Comparison of ENCODE assay signal across 18 cellular contexts in genomic region chr2:71592181-71592711, GRCh38.
DNase-seq lines count a peak whose midpoint lies in the region; ATAC-seq, FAIRE-seq and TF ChIP-seq lines count a peak whose summit lies in the region.
"Had no signal": no experiment of that assay in that cellular context is flagged by ENCODE, and none has a peak within 500 bp of the region (broad histone marks: within the 10 kb centered on the region; RNA-seq: fewer than 3 reads in every experiment).

No MANE protein-coding gene starts in this region.

- H3K4me1 ChIP-seq in upper lobe of left lung: peaks cover 5 to 30% (median 12%) of the 10 kb centered on the region in 4 donors
- no peaks in the 10 kb centered on the region for H3K4me1 ChIP-seq in pancreas

- DNase-seq in NCI-H146 (lab: John Stamatoyannopoulos, UW) (peak; percentile 32), NCI-H146 treated with DMSO at 0.1 percent for 48 hours (lab: John Stamatoyannopoulos, UW; ENCODE audit: unreplicated experiment) (no peak), epidermal melanocyte (ENCODE audit: insufficient read length, low spot score) (peak; percentile 87), midbrain (lab: John Stamatoyannopoulos, UW) (peak; percentile 69), upper lobe of left lung (no peak), RPMI8226 (no peak), pancreas (no peak), NCI-H2107 treated with DMSO at 0.1 percent for 48 hours (lab: John Stamatoyannopoulos, UW; ENCODE audit: unreplicated experiment) (no peak)
- DNase-seq: 8988T; activated CD8-positive, alpha-beta memory T cell treated with anti-CD3 and anti-CD28 coated beads, Interleukin-2, amount 50 U/mL, for 48 hours; activated naive CD8-positive, alpha-beta T cell treated with anti-CD3 and anti-CD28 coated beads for 36 hours; CD8-positive, alpha-beta memory T cell; cerebellar nuclear complex; OCI-M1; stimulated activated CD4-positive, alpha-beta T cell treated with anti-CD3 and anti-CD28 coated beads, Interleukin-4, amount 100 ng/mL, for 24 hours had no signal

- H3K36me3 ChIP-seq in upper lobe of left lung: peaks cover 0 to 22% (median 4%) of the 10 kb centered on the region in 4 donors
- H3K36me3 ChIP-seq in pancreas: no peaks in the 10 kb centered on the region

- intact Hi-C loops in pancreas (cut with DNase I): no loop called here

- H3K9me3 ChIP-seq in upper lobe of left lung (no peaks in the 10 kb centered on the region), pancreas (no peaks in the 10 kb centered on the region)
- H3K9me3 ChIP-seq: esophagus muscularis mucosa had no signal

- TF ChIP-seq CTCF in upper lobe of left lung (IDR thresholded peaks at IDR 0.05): no peak
- TF ChIP-seq CTCF in pancreas (IDR thresholded peaks at IDR 0.05): no peak

- FAIRE-seq in pancreas (lab: Jason Lieb, UNC): no peak

- TF ChIP-seq POLR2A in upper lobe of left lung (IDR thresholded peaks at IDR 0.05): no peak

- ATAC-seq in upper lobe of left lung (ENCODE audit: low FRiP score in 2 of 2): peak in 1 of 2 donors; percentile 6
- ATAC-seq in pancreas: no peak
- ATAC-seq: activated CD4-positive, CD25-positive, alpha-beta regulatory T cell treated with anti-CD3 and anti-CD28 coated beads, Interleukin-2, amount 50 U/mL, for 24 hours; stimulated activated effector memory CD8-positive, alpha-beta T cell treated with anti-CD3 and anti-CD28 coated beads, Interleukin-12 subunit alpha, Interleukin-12 subunit beta, amount 100 ng/mL, for 72 hours had no signal

- H3K27ac ChIP-seq in upper lobe of left lung: peak overlapping the region; percentile 45 to 84 (median 70)
- H3K27ac ChIP-seq in pancreas: no peak overlapping the region

- H3K4me3 ChIP-seq in upper lobe of left lung (no peak overlapping the region), pancreas (no peak overlapping the region)
- H3K4me3 ChIP-seq: esophagus muscularis mucosa had no signal

- no peak for TF ChIP-seq EP300 in upper lobe of left lung (IDR thresholded peaks at IDR 0.05)

- WGBS in upper lobe of left lung, 2 donors: 64% methylated on average over 12 of the region's 12 CpGs; no CpG with 5 or more reads in 1 of the 2 donors
- WGBS in pancreas, 2 donors: 68 to 75% methylated on average over 12 of the region's 12 CpGs

- H3K27me3 ChIP-seq in upper lobe of left lung: no peaks in the 10 kb centered on the region
- no peaks in the 10 kb centered on the region for H3K27me3 ChIP-seq in pancreas
- H3K27me3 ChIP-seq: esophagus muscularis mucosa had no signal

Comparison
In these comparisons a context has a peak if more than half of its experiments do, and no peak if none do; other contexts are left out.
1. DNase-seq: peak in NCI-H146 (single experiment), epidermal melanocyte (single experiment) and midbrain (single experiment); none in NCI-H146 treated with DMSO at 0.1 percent for 48 hours (single experiment), upper lobe of left lung (0 of 2), RPMI8226 (single experiment), pancreas (0 of 6) and NCI-H2107 treated with DMSO at 0.1 percent for 48 hours (single experiment).
2. H3K27ac ChIP-seq: peak in upper lobe of left lung (4 of 4); none in pancreas (0 of 4).